In the genomic region with DNA sequence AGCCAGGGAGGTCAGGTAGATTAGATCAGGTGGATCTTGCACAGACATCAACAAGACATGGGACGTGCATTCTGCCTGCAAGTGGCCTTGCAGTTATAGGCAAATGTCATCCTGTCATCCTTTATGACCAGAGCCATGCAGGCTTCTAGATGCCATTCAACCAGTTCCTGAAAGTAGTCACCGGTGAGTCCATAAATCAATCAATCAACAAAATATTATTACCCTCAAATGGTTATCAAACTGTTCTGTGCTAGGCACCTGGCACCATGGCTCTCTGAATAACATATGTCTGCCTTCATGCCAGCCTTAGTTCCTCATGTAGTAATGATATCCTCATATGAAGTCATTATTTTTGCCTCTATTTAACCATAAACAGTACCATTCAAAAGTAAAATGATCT, we compare ENCODE assay signal across 10 cellular contexts.
DNase-seq lines count a peak whose midpoint lies in the region; ATAC-seq and TF ChIP-seq lines count a peak whose summit lies in the region.
"Had no signal": no experiment of that assay in that cellular context is flagged by ENCODE, and none has a peak within 500 bp of the region (broad histone marks: within the 10 kb centered on the region; RNA-seq: fewer than 3 reads in every experiment).

No MANE protein-coding gene starts in this region.

- no peaks in the 10 kb centered on the region for H3K9me2 ChIP-seq in HCT116 (ENCODE audit: insufficient read depth)

- CTCF ChIA-PET in HCT116 (lab: Charles Lee): no interaction called here

- H3K79me2 ChIP-seq in HCT116 (ENCODE audit: insufficient read depth, low read length): no peaks in the 10 kb centered on the region

- no peaks in the 10 kb centered on the region for H3K27me3 ChIP-seq in HCT116 (ENCODE audit: insufficient read depth, low read length)
- no peaks in the 10 kb centered on the region for H3K27me3 ChIP-seq in esophagus (ENCODE audit: control insufficient read depth in 1 of 2, insufficient read depth in 2 of 2, low read length in 2 of 2)
- H3K27me3 ChIP-seq in skeletal muscle tissue (ENCODE audit: control insufficient read depth in 3 of 3, insufficient read depth in 3 of 3, low read length in 3 of 3): no peaks in the 10 kb centered on the region
- no peaks in the 10 kb centered on the region for H3K27me3 ChIP-seq in H7 (ENCODE audit: control insufficient read depth, insufficient read depth, low read length)

- DNase-seq in HCT116 (ENCODE audit: low read depth, low spot score): no peak
- DNase-seq in T-helper 17 cell: no peak
- no peak for DNase-seq in NCI-H187 (lab: John Stamatoyannopoulos, UW)
- DNase-seq in H7: no peak
- no peak for DNase-seq in stimulated activated naive CD4-positive, alpha-beta T cell (lab: John Stamatoyannopoulos, UW)
- no peak for DNase-seq in medulla oblongata (ENCODE audit: extremely low spot score)
- DNase-seq: NCI-H69, WERI-Rb-1 had no signal

- no peaks in the 10 kb centered on the region for H3K36me3 Mint-ChIP-seq in T-helper 17 cell (ENCODE audit: low read depth)

- H3K4me1 ChIP-seq in HCT116 (ENCODE audit: control insufficient read depth in 1 of 2, insufficient read depth in 2 of 2, low read length in 2 of 2) (peaks cover 45 to 64% of the 10 kb centered on the region in 2 experiments), esophagus (ENCODE audit: control insufficient read depth in 2 of 2, insufficient read depth in 2 of 2, low read length in 1 of 2) (peaks cover 3 to 24% of the 10 kb centered on the region in 2 donors), skeletal muscle tissue (ENCODE audit: control insufficient read depth in 3 of 3, insufficient read depth in 3 of 3, low read length in 3 of 3) (peaks cover 47 to 56% (median 54%) of the 10 kb centered on the region in 3 donors)

- H3K9ac ChIP-seq in HCT116 (ENCODE audit: low read length) (peak overlapping the region; percentile 68; the same call in 1 of the 2 replicates), skeletal muscle tissue (ENCODE audit: low read depth in 1 of 3, low read length in 3 of 3) (no peak overlapping the region)

- no peak for TF ChIP-seq RAD21 in HCT116 (IDR thresholded peaks at IDR 0.05; ENCODE audit: low read depth)

- intact Hi-C loops in HCT116 (cut with micrococcal nuclease): loop anchor here (5.0 kb wide), 1 partner anchor 369 kb away; the partner anchor contains the start of gene IRF2BP2

- no peak overlapping the region for H3K4me3 Mint-ChIP-seq in T-helper 17 cell

- peaks cover 52% of the 10 kb centered on the region for H3K4me1 Mint-ChIP-seq in T-helper 17 cell

- no peak for TF ChIP-seq POLR2A in HCT116 (IDR thresholded peaks at IDR 0.05; ENCODE audit: borderline replicate concordance, extremely low read depth, insufficient read depth, insufficient read length)

- 90 to 94% methylated on average over 2 of the region's 2 CpGs for WGBS in esophagus, 2 donors

- RAD21 ChIA-PET in HCT116 (lab: Charles Lee; ENCODE audit: low non-redundant PET in 1 of 2, low total read pairs in 2 of 2, uncharacterized antibody in 2 of 2, unreplicated experiment in 2 of 2): no interaction called here

- no peaks in the 10 kb centered on the region for H3K9me3 ChIP-seq in HCT116 (ENCODE audit: control insufficient read depth in 1 of 2, insufficient read depth in 1 of 2, low read depth in 1 of 2, low read length in 2 of 2)
- H3K9me3 ChIP-seq in T-helper 17 cell (ENCODE audit: control insufficient read depth, low read length, poor library complexity, severe bottlenecking): no peaks in the 10 kb centered on the region
- no peaks in the 10 kb centered on the region for H3K9me3 ChIP-seq in esophagus (ENCODE audit: control insufficient read depth in 2 of 2, insufficient read depth in 1 of 2, low read depth in 1 of 2, low read length in 1 of 2)
- no peaks in the 10 kb centered on the region for H3K9me3 ChIP-seq in skeletal muscle tissue (ENCODE audit: control insufficient read depth in 3 of 3, low read length in 3 of 3)

- ATAC-seq in HCT116 (no peak), T-helper 17 cell (no peak)

- POLR2A ChIA-PET in HCT116 (lab: Charles Lee): interaction anchor here (1.8 kb wide), 1 partner anchor 370 kb away, joined by 7 read pairs; no protein-coding TSS in a partner anchor

- H3K27ac ChIP-seq in HCT116 (ENCODE audit: low read depth, low read length) (no peak overlapping the region), esophagus (ENCODE audit: low read depth in 2 of 2, low read length in 1 of 2) (peak overlapping the region; percentile 92 to 96), skeletal muscle tissue (ENCODE audit: low read depth, low read length) (peak overlapping the region; percentile 85)
- H3K27ac ChIP-seq: WERI-Rb-1 had no signal

- TF ChIP-seq CTCF in HCT116 (IDR thresholded peaks at IDR 0.05 in 2 of 3, conservative IDR thresholded peaks at IDR 0.05 in 1 of 3; ENCODE audit: borderline replicate concordance in 1 of 3, insufficient read depth in 1 of 3, low read depth in 2 of 3, low read length in 2 of 3): no peak

- H3K36me3 ChIP-seq in HCT116 (ENCODE audit: control insufficient read depth in 1 of 2, insufficient read depth in 2 of 2, low read length in 2 of 2) (no peaks in the 10 kb centered on the region), esophagus (ENCODE audit: control insufficient read depth in 2 of 2, insufficient read depth in 2 of 2, low read length in 1 of 2) (no peaks in the 10 kb centered on the region), skeletal muscle tissue (ENCODE audit: control insufficient read depth in 3 of 3, insufficient read depth in 3 of 3, low read length in 3 of 3) (no peaks in the 10 kb centered on the region), H7 (replicated peaks; ENCODE audit: control insufficient read depth, insufficient read depth, low read length) (no peaks in the 10 kb centered on the region)
- H3K36me3 ChIP-seq: WERI-Rb-1 had no signal

- peak overlapping the region; percentile 84; the same call in 1 of the 2 replicates for H3K4me2 ChIP-seq in HCT116 (ENCODE audit: low read length)

- H3K4me3 ChIP-seq in HCT116 (replicated peaks in 1 of 2; ENCODE audit: low read depth in 1 of 2, low read length in 2 of 2) (no peak overlapping the region), esophagus (ENCODE audit: low read depth in 1 of 2, low read length in 2 of 2) (no peak overlapping the region), skeletal muscle tissue (ENCODE audit: low read length in 3 of 3) (no peak overlapping the region), H7 (ENCODE audit: insufficient read depth, low read depth, low read length) (no peak overlapping the region)

- no peaks in the 10 kb centered on the region for H4K20me1 ChIP-seq in HCT116 (ENCODE audit: insufficient read depth)

- peak overlapping the region; percentile 99 for H3K27ac Mint-ChIP-seq in T-helper 17 cell

- H3K27me3 Mint-ChIP-seq in T-helper 17 cell: no peaks in the 10 kb centered on the region

- no TSS peak for BruUV-seq in HCT116 (replicated peaks; lab: Mats Ljungman, UMichigan)

- no peak overlapping the region for H2AFZ ChIP-seq in HCT116 (ENCODE audit: low read depth, low read length, poor library complexity, severe bottlenecking)

TF ChIP-seq in HCT116, 20 proteins besides CTCF, POLR2A, EP300 and RAD21:
- TF ChIP-seq SIN3A (IDR thresholded peaks at IDR 0.05; ENCODE audit: low read depth) (no peak), POLR2AphosphoS5 (IDR thresholded peaks at IDR 0.05; ENCODE audit: low read depth, low read length) (no peak), JUND (IDR thresholded peaks at IDR 0.05) (no peak), FOSL1 (IDR thresholded peaks at IDR 0.05; ENCODE audit: low read depth) (no peak), ELF1 (IDR thresholded peaks at IDR 0.05; ENCODE audit: borderline replicate concordance, low read depth) (no peak)
